In the genomic region with DNA sequence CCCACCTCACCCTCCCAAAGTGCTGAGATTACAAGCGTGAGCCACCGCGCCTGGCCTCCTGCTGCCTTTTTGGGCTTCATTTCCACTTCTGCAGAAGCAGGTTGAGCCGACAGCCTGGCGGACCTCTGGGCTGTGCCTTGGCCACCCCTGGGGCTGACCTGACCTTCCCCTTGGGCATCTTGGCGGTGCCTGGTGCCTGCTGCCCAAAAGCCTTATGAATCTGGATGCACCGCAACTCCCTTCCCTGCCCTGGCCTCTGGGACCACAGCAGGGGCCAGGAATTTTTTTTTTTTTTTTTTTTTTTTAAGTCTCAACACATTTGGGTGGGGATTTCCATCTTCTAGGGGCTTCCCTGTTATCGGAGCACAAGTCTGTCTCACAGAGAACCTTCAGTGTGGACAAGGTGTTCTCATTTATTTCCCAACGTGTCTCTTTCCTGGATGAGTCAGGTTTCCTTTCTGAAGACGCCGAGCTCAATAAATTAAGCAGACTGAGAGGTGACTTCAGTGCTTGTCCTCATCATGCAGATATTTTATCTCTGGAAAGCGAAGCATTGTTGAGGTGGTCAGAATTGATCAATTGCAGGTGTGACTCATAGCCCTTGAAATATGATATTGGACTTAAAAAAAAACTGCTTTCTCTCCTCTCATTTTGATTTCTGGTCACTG, we compare ENCODE assay signal across 20 cellular contexts.
DNase-seq lines count a peak whose midpoint lies in the region; ATAC-seq, FAIRE-seq and TF ChIP-seq lines count a peak whose summit lies in the region.
"Had no signal": no experiment of that assay in that cellular context is flagged by ENCODE, and none has a peak within 500 bp of the region (broad histone marks: within the 10 kb centered on the region; RNA-seq: fewer than 3 reads in every experiment).

No MANE protein-coding gene starts in this region.

- no peak for TF ChIP-seq CTCF in RWPE1 (conservative IDR thresholded peaks at IDR 0.05; ENCODE audit: low read depth)
- TF ChIP-seq CTCF in upper lobe of left lung (IDR thresholded peaks at IDR 0.05) = no peak

- DNase-seq in activated gamma-delta T cell (lab: John Stamatoyannopoulos, UW) = peak; percentile 5
- no peak for DNase-seq in activated gamma-delta T cell treated with Interleukin-2 at 50 U/mL for 16 hours
- DNase-seq in RWPE1 (ENCODE audit: low spot score) = peak; percentile 34
- DNase-seq in upper lobe of left lung = no peak
- no peak for DNase-seq in activated naive CD4-positive, alpha-beta T cell treated with anti-CD3 and anti-CD28 coated beads, Interleukin-2, amount 50 U/mL, for 16 hours
- DNase-seq in NCI-H128 (lab: John Stamatoyannopoulos, UW; ENCODE audit: unreplicated experiment) = no peak
- no peak for DNase-seq in NOMO-1 treated with dmso at 0.1 percent for 144 hours (lab: John Stamatoyannopoulos, UW; ENCODE audit: unreplicated experiment)
- DNase-seq: 8988T; activated naive CD4-positive, alpha-beta T cell treated with Interleukin-2 at 50 U/mL for 16 hours; caudate nucleus; CD4-positive, CD25-positive, alpha-beta regulatory T cell; EL; foreskin melanocyte; NCI-H1930; NCI-H524; occipital lobe; spleen; stimulated activated naive CD4-positive, alpha-beta T cell treated with Interleukin-2 at 50 U/mL for 16 hours; T-cell had no signal

- no peaks in the 10 kb centered on the region for H3K27me3 ChIP-seq in upper lobe of left lung

- peak overlapping the region; percentile 56 for H3K27ac ChIP-seq in RWPE1
- H3K27ac ChIP-seq in upper lobe of left lung = peak overlapping the region; percentile 48 to 79 (median 68)

- TF ChIP-seq POLR2A in upper lobe of left lung (IDR thresholded peaks at IDR 0.05) = no peak

- peak in 2 of 4 donors; percentile 87 to 93 for TF ChIP-seq EP300 in upper lobe of left lung (IDR thresholded peaks at IDR 0.05)

- CTCF ChIA-PET in RWPE1 (lab: Yijun Ruan, JAX) = no interaction called here

- peaks cover 0 to 2% (median 0%) of the 10 kb centered on the region in 4 donors for H3K9me3 ChIP-seq in upper lobe of left lung
- H3K9me3 ChIP-seq: spleen had no signal

- ATAC-seq in upper lobe of left lung (ENCODE audit: low FRiP score in 2 of 2) = no peak
- ATAC-seq: T-cell had no signal

- peak; percentile 27 for FAIRE-seq in islet of Langerhans (lab: Jason Lieb, UNC)

- POLR2A ChIA-PET in RWPE1 (lab: Yijun Ruan, JAX; ENCODE audit: low non-redundant PET) = no interaction called here

- H3K4me3 ChIP-seq in upper lobe of left lung = no peak overlapping the region
- H3K4me3 ChIP-seq: spleen had no signal

- WGBS in upper lobe of left lung, 2 donors = 55 to 75% methylated on average over 9 to 12 of the region's 12 CpGs

- no peaks in the 10 kb centered on the region for H3K36me3 ChIP-seq in upper lobe of left lung
- H3K36me3 ChIP-seq: spleen had no signal

- H3K4me1 ChIP-seq in upper lobe of left lung = peaks cover 0 to 11% (median 0%) of the 10 kb centered on the region in 4 donors
- H3K4me1 ChIP-seq: spleen had no signal

Comparison
In these comparisons a context has a peak if more than half of its experiments do, and no peak if none do; other contexts are left out.
1. DNase-seq: peak in activated gamma-delta T cell (single experiment) and RWPE1 (single experiment); none in activated gamma-delta T cell treated with Interleukin-2 at 50 U/mL for 16 hours (single experiment), upper lobe of left lung (0 of 2), activated naive CD4-positive, alpha-beta T cell treated with anti-CD3 and anti-CD28 coated beads, Interleukin-2, amount 50 U/mL, for 16 hours (single experiment), NCI-H128 (single experiment) and NOMO-1 treated with dmso at 0.1 percent for 144 hours (single experiment).